Comparison of ENCODE assay signal across 10 cellular contexts in the genomic region with DNA sequence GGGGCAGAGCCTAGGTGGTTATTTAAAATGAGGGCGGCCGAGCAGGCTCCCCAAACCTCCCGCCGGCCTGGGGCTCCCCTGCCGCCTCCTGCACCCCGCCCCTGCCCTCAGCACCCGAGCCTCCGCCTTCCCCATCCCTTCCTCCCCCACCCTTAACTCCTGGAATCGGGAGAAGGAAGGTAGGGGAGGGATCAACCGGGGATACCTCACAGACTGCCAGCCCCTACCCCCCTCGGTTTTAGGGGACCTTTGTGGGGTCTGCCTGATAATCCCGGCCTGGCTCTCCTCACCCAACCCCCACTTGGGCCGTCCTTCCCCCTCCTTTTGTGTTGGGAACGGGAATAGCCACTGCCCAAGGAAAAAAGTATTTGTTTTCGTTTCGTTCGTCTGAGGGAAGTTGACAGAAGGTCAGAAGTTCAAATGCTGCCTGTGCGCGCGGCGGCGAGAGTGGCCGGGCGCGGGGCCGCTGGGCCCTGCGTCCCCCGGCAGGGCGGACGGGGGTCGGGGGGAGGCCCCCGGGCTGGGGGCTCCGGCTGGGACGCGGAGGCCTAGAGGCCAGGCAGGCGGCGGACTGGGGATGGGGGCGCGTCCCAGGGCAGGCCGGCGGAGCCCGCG. TPM values are rescaled to one million over a fixed set of nuclear protein-coding genes. Genes with fewer than 3 reads are reported as not detected.
DNase-seq lines count a peak whose midpoint lies in the region; ATAC-seq and TF ChIP-seq lines count a peak whose summit lies in the region.
"Had no signal": no experiment of that assay in that cellular context is flagged by ENCODE, and none has a peak within 500 bp of the region (broad histone marks: within the 10 kb centered on the region; RNA-seq: fewer than 3 reads in every experiment).

No MANE protein-coding gene starts in this region.

- H3K4me1 Mint-ChIP-seq in Calu3 (ENCODE audit: low read depth, unreplicated experiment) (peaks cover 39% of the 10 kb centered on the region), progenitor cell of endocrine pancreas (ENCODE audit: low read depth) (peaks cover 47% of the 10 kb centered on the region)
- H3K4me1 Mint-ChIP-seq in activated T-helper 2 cell treated with anti-CD3 and anti-CD28 coated beads, Interferon-gamma antibody, Interleukin-2, Interleukin-4, amounts not matched to agents 10 μg/mL and 5 μg/mL and 100 μg/mL, durations not matched to agents 14 hours and 24 hours and 36 hours (ENCODE audit: low read depth): peaks cover 23% of the 10 kb centered on the region

- H3K27me3 Mint-ChIP-seq in Calu3 (ENCODE audit: unreplicated experiment) (peaks cover 55% of the 10 kb centered on the region), progenitor cell of endocrine pancreas (peaks cover 34% of the 10 kb centered on the region)
- peaks cover 73% of the 10 kb centered on the region for H3K27me3 Mint-ChIP-seq in activated T-helper 2 cell treated with anti-CD3 and anti-CD28 coated beads, Interferon-gamma antibody, Interleukin-2, Interleukin-4, amounts not matched to agents 10 μg/mL and 5 μg/mL and 100 μg/mL, durations not matched to agents 14 hours and 24 hours and 36 hours (ENCODE audit: low read depth)

- no peak for TF ChIP-seq CTCF in Calu3 (IDR thresholded peaks at IDR 0.05; ENCODE audit: unreplicated experiment)
- TF ChIP-seq CTCF in progenitor cell of endocrine pancreas (IDR thresholded peaks at IDR 0.05; ENCODE audit: unreplicated experiment): no peak

- H3K9me3 Mint-ChIP-seq in Calu3 (ENCODE audit: low read depth, unreplicated experiment) (no peaks in the 10 kb centered on the region), progenitor cell of endocrine pancreas (ENCODE audit: low read depth) (no peaks in the 10 kb centered on the region)
- no peaks in the 10 kb centered on the region for H3K9me3 Mint-ChIP-seq in activated T-helper 2 cell treated with anti-CD3 and anti-CD28 coated beads, Interferon-gamma antibody, Interleukin-2, Interleukin-4, amounts not matched to agents 10 μg/mL and 5 μg/mL and 100 μg/mL, durations not matched to agents 14 hours and 24 hours and 36 hours
- H3K9me3 Mint-ChIP-seq: CD4-positive, alpha-beta memory T cell had no signal

- H3K4me3 Mint-ChIP-seq in Calu3 (ENCODE audit: low read depth, unreplicated experiment) (peak overlapping the region; percentile 92), progenitor cell of endocrine pancreas (ENCODE audit: low read depth) (peak overlapping the region; percentile 78)
- H3K4me3 Mint-ChIP-seq in activated T-helper 2 cell treated with anti-CD3 and anti-CD28 coated beads, Interferon-gamma antibody, Interleukin-2, Interleukin-4, amounts not matched to agents 10 μg/mL and 5 μg/mL and 100 μg/mL, durations not matched to agents 14 hours and 24 hours and 36 hours (ENCODE audit: low read depth): no peak overlapping the region

- intact Hi-C loops in Calu3 (cut with micrococcal nuclease; ENCODE audit: unreplicated experiment): no loop called here
- intact Hi-C loops in activated T-helper 2 cell treated with anti-CD3 and anti-CD28 coated beads, Interferon-gamma antibody, Interleukin-2, Interleukin-4, amounts not matched to agents 10 μg/mL and 5 μg/mL and 100 μg/mL, durations not matched to agents 14 hours and 24 hours and 36 hours (cut with micrococcal nuclease): loop anchor here (1.0 kb wide), 1 partner anchor 1192 kb away; no protein-coding TSS in a partner anchor

- DNase-seq in Calu3: no peak
- DNase-seq in activated T-helper 2 cell treated with anti-CD3 and anti-CD28 coated beads, Interferon-gamma antibody, Interleukin-2, Interleukin-4, amounts not matched to agents 10 μg/mL and 5 μg/mL and 100 μg/mL, durations not matched to agents 14 hours and 24 hours and 36 hours (ENCODE audit: low spot score): no peak
- DNase-seq in progenitor cell of endocrine pancreas (ENCODE audit: low spot score, unreplicated experiment): no peak
- DNase-seq in effector CD4-positive, alpha-beta T cell: no peak
- no peak for DNase-seq in activated naive CD4-positive, alpha-beta T cell treated with anti-CD3 and anti-CD28 coated beads, Interleukin-2, amount 50 U/mL, for 16 hours

- peak overlapping the region; percentile 31 for H3K4me3 ChIP-seq in iPS-18c (ENCODE audit: insufficient read depth, low read depth, low read length)

- BruUV-seq in Calu3 (replicated peaks; lab: Mats Ljungman, UMichigan): no TSS peak

- no peak for ATAC-seq in GM18868 (IDR thresholded peaks at IDR 0.05; ENCODE audit: unreplicated experiment)
- no peak for ATAC-seq in HG03025 (IDR thresholded peaks at IDR 0.05; ENCODE audit: low FRiP score, unreplicated experiment)

- CTCF ChIA-PET in Calu3 (lab: Charles Lee): no interaction called here

- peak overlapping the region; percentile 43 for H3K27ac Mint-ChIP-seq in Calu3 (ENCODE audit: unreplicated experiment)
- peak overlapping the region; percentile 46 for H3K27ac Mint-ChIP-seq in activated T-helper 2 cell treated with anti-CD3 and anti-CD28 coated beads, Interferon-gamma antibody, Interleukin-2, Interleukin-4, amounts not matched to agents 10 μg/mL and 5 μg/mL and 100 μg/mL, durations not matched to agents 14 hours and 24 hours and 36 hours
- H3K27ac Mint-ChIP-seq in progenitor cell of endocrine pancreas: peak overlapping the region; percentile 94
- H3K27ac Mint-ChIP-seq: CD4-positive, alpha-beta memory T cell had no signal

- peaks cover 18% of the 10 kb centered on the region for H3K36me3 Mint-ChIP-seq in Calu3 (ENCODE audit: insufficient read depth, unreplicated experiment)
- H3K36me3 Mint-ChIP-seq in activated T-helper 2 cell treated with anti-CD3 and anti-CD28 coated beads, Interferon-gamma antibody, Interleukin-2, Interleukin-4, amounts not matched to agents 10 μg/mL and 5 μg/mL and 100 μg/mL, durations not matched to agents 14 hours and 24 hours and 36 hours (ENCODE audit: low read depth): no peaks in the 10 kb centered on the region
- no peaks in the 10 kb centered on the region for H3K36me3 Mint-ChIP-seq in progenitor cell of endocrine pancreas (ENCODE audit: insufficient read depth)
- H3K36me3 Mint-ChIP-seq: CD4-positive, alpha-beta memory T cell had no signal

- no peaks in the 10 kb centered on the region for H3K9me3 ChIP-seq in iPS-18c (ENCODE audit: control insufficient read depth, insufficient read depth, low read length)

RNA-seq across cellular contexts. Expression of gene SHH, which starts 2.8 kb away (rescaled TPM):
- total RNA-seq in Calu3 (2022) (0.66 and 1.1 TPM in 2 replicates), progenitor cell of endocrine pancreas (35.8 and 47.1 TPM in 2 replicates)
- total RNA-seq in activated T-helper 2 cell treated with anti-CD3 and anti-CD28 coated beads, Interferon-gamma antibody, Interleukin-2, Interleukin-4, amounts not matched to agents 10 μg/mL and 5 μg/mL and 100 μg/mL, durations not matched to agents 14 hours and 24 hours and 36 hours: 0.07 and 0.14 TPM in 2 replicates
- total RNA-seq: CD4-positive, alpha-beta memory T cell; omental fat pad had no signal

Comparison
In these comparisons a context has a peak if more than half of its experiments do, and no peak if none do; other contexts are left out.
1. H3K27ac Mint-ChIP-seq: peak in every context shown above with its lines; median percentile 94 in progenitor cell of endocrine pancreas; 46 in activated T-helper 2 cell treated with anti-CD3 and anti-CD28 coated beads, Interferon-gamma antibody, Interleukin-2, Interleukin-4, amounts not matched to agents 10 μg/mL and 5 μg/mL and 100 μg/mL, durations not matched to agents 14 hours and 24 hours and 36 hours; 43 in Calu3.
2. RNA of gene SHH, which starts 2.8 kb away (total RNA-seq): 35.8 to 47.1 TPM in progenitor cell of endocrine pancreas; 0.66 to 1.1 TPM in Calu3 and 0.07 to 0.14 TPM in activated T-helper 2 cell treated with anti-CD3 and anti-CD28 coated beads, Interferon-gamma antibody, Interleukin-2, Interleukin-4, amounts not matched to agents 10 μg/mL and 5 μg/mL and 100 μg/mL, durations not matched to agents 14 hours and 24 hours and 36 hours; every median in the first group is over 10 times any median in the second.